ENCODE assay signal across 8 cellular contexts in the genomic region with DNA sequence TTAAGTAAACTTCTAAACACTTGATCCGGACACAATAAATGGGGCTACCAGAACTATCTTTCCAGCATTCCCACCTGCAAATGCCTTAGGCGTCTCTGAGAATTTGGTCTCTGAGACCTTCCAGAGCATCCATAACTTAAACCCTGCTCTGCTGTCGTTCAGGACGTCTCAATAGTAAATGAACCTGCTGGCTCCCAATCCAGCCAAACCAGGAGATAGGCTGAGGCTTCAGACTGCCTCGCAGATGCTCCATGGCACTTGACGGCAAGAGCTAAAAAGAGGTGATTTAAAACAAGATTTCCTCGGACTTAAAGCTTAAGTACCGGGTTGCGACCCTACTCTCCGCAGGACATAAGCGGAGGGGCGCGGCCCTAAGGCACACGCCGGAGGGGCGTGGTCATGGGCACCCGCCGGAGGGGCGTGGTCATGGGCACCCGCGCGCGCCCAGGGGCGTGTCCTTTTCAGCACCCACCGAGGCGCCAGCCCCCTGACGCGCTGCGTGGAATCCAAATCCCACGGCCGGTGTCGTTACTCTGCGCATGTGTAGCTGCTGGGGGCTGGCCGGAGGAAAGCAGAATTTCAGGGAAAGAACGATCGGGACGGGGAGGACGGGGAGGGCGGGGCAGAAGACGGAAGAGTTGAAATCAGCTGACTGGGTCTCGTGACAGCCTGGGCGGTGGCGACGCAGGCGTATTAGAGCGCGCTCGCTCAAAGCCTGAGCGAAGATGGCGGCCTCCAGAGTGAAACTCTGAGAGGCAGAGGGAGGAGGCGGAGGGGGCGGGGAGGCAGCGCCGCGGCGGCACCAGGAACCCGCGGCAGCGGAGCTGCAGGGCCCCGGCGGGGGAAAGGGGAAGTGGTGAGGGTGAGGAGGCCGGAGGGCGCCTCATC. TPM values are rescaled to one million over a fixed set of nuclear protein-coding genes. Genes with fewer than 3 reads are reported as not detected.
DNase-seq lines count a peak whose midpoint lies in the region; ATAC-seq and TF ChIP-seq lines count a peak whose summit lies in the region.

A gene with protein sequence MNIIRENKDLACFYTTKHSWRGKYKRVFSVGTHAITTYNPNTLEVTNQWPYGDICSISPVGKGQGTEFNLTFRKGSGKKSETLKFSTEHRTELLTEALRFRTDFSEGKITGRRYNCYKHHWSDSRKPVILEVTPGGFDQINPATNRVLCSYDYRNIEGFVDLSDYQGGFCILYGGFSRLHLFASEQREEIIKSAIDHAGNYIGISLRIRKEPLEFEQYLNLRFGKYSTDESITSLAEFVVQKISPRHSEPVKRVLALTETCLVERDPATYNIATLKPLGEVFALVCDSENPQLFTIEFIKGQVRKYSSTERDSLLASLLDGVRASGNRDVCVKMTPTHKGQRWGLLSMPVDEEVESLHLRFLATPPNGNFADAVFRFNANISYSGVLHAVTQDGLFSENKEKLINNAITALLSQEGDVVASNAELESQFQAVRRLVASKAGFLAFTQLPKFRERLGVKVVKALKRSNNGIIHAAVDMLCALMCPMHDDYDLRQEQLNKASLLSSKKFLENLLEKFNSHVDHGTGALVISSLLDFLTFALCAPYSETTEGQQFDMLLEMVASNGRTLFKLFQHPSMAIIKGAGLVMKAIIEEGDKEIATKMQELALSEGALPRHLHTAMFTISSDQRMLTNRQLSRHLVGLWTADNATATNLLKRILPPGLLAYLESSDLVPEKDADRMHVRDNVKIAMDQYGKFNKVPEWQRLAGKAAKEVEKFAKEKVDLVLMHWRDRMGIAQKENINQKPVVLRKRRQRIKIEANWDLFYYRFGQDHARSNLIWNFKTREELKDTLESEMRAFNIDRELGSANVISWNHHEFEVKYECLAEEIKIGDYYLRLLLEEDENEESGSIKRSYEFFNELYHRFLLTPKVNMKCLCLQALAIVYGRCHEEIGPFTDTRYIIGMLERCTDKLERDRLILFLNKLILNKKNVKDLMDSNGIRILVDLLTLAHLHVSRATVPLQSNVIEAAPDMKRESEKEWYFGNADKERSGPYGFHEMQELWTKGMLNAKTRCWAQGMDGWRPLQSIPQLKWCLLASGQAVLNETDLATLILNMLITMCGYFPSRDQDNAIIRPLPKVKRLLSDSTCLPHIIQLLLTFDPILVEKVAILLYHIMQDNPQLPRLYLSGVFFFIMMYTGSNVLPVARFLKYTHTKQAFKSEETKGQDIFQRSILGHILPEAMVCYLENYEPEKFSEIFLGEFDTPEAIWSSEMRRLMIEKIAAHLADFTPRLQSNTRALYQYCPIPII (N-terminal part only) (plus strand): TSS at position 696 of the 888 bp plus-strand sequence. CDS start 17,049 bp downstream, outside the sequence.

- no peaks in the 10 kb centered on the region for H3K27me3 ChIP-seq in naive thymus-derived CD4-positive, alpha-beta T cell (ENCODE audit: control insufficient read depth in 2 of 2, insufficient read depth in 2 of 2, low read length in 2 of 2)

- H3K27ac ChIP-seq in naive thymus-derived CD4-positive, alpha-beta T cell (ENCODE audit: low read depth, low read length) = peak within 1 kb of the TSS; percentile 82

- DNase-seq in EH (ENCODE audit: low read depth) (peak; percentile 96), GOT3 (lab: John Stamatoyannopoulos, UW) (peak; percentile 78), LHCN-M2 (ENCODE audit: low read depth) (peak; percentile 94), RPMI8226 (peak; percentile 96), fibroblast of mammary gland (ENCODE audit: low read depth) (peak; percentile 90)
- DNase-seq in activated T-helper 1 cell treated with anti-CD3 and anti-CD28 coated beads, Interleukin-2, amount 50 U/mL, for 16 hours (ENCODE audit: low read depth in 1 of 2, low spot score in 1 of 2) = peak; percentile 78 to 84
- DNase-seq in naive thymus-derived CD4-positive, alpha-beta T cell = peak; percentile 80 to 93 (median 92)

- peaks cover 7 to 11% of the 10 kb centered on the region in 2 donors for H3K4me1 ChIP-seq in naive thymus-derived CD4-positive, alpha-beta T cell (ENCODE audit: control insufficient read depth in 2 of 2, insufficient read depth in 2 of 2, low read length in 2 of 2)

- H3K9me3 Mint-ChIP-seq in naive thymus-derived CD4-positive, alpha-beta T cell = peaks cover 0 to 1% (median 0%) of the 10 kb centered on the region in 11 donors
- no peaks in the 10 kb centered on the region for H3K9me3 Mint-ChIP-seq in stimulated activated memory B cell treated with anti-CD40 and anti-IgM and Interleukin-4, amounts not matched to agents 10 μg/mL and 1 μg/mL and 100 μg/mL, for 72 hours

- peaks cover 3 to 14% (median 6%) of the 10 kb centered on the region in 5 donors for H3K36me3 Mint-ChIP-seq in naive thymus-derived CD4-positive, alpha-beta T cell
- peaks cover 6% of the 10 kb centered on the region for H3K36me3 Mint-ChIP-seq in stimulated activated memory B cell treated with anti-CD40 and anti-IgM and Interleukin-4, amounts not matched to agents 10 μg/mL and 1 μg/mL and 100 μg/mL, for 72 hours

- peaks cover 0 to 4% (median 0%) of the 10 kb centered on the region in 5 donors for H3K27me3 Mint-ChIP-seq in naive thymus-derived CD4-positive, alpha-beta T cell
- H3K27me3 Mint-ChIP-seq in stimulated activated memory B cell treated with anti-CD40 and anti-IgM and Interleukin-4, amounts not matched to agents 10 μg/mL and 1 μg/mL and 100 μg/mL, for 72 hours = no peaks in the 10 kb centered on the region

- peak within 1 kb of the TSS; percentile 97 to 100 (median 99) for H3K4me3 Mint-ChIP-seq in naive thymus-derived CD4-positive, alpha-beta T cell
- peak within 1 kb of the TSS; percentile 100 for H3K4me3 Mint-ChIP-seq in stimulated activated memory B cell treated with anti-CD40 and anti-IgM and Interleukin-4, amounts not matched to agents 10 μg/mL and 1 μg/mL and 100 μg/mL, for 72 hours

- H3K4me1 Mint-ChIP-seq in naive thymus-derived CD4-positive, alpha-beta T cell = peaks cover 12 to 40% (median 33%) of the 10 kb centered on the region in 7 donors
- peaks cover 27% of the 10 kb centered on the region for H3K4me1 Mint-ChIP-seq in stimulated activated memory B cell treated with anti-CD40 and anti-IgM and Interleukin-4, amounts not matched to agents 10 μg/mL and 1 μg/mL and 100 μg/mL, for 72 hours

- intact Hi-C loops in naive thymus-derived CD4-positive, alpha-beta T cell (cut with micrococcal nuclease) = loop anchor here (1.0 to 10.0 kb wide), 17 partner anchors 108 to 1670 kb away; a partner anchor contains a TSS

- ATAC-seq in naive thymus-derived CD4-positive, alpha-beta T cell = peak; percentile 97
- ATAC-seq in stimulated activated memory B cell treated with anti-CD40 and anti-IgM and Interleukin-4, amounts not matched to agents 10 μg/mL and 1 μg/mL and 100 μg/mL, for 72 hours = peak; percentile 97

- H3K9me3 ChIP-seq in naive thymus-derived CD4-positive, alpha-beta T cell (ENCODE audit: control insufficient read depth in 2 of 3, low read length in 3 of 3) = no peaks in the 10 kb centered on the region

- peak within 1 kb of the TSS; percentile 99 for H3K4me3 ChIP-seq in fibroblast of mammary gland (ENCODE audit: control insufficient read depth, low read depth, low read length)
- peak within 1 kb of the TSS; percentile 94 for H3K4me3 ChIP-seq in naive thymus-derived CD4-positive, alpha-beta T cell (ENCODE audit: low read length)

- POLR2A ChIA-PET in naive thymus-derived CD4-positive, alpha-beta T cell (lab: Charles Lee) = interaction anchor here (0.7 to 1.3 kb wide), 3 partner anchors 9 to 1156 kb away, joined by 3 to 4 read pairs (median 3); a partner anchor contains a TSS

- CTCF ChIA-PET in naive thymus-derived CD4-positive, alpha-beta T cell (lab: Charles Lee) = no interaction called here

- no peak for TF ChIP-seq CTCF in fibroblast of mammary gland (conservative IDR thresholded peaks at IDR 0.05; ENCODE audit: control insufficient read depth, insufficient read depth, low read depth, low read length)

- H3K27ac Mint-ChIP-seq in naive thymus-derived CD4-positive, alpha-beta T cell = peak within 1 kb of the TSS; percentile 93 to 99 (median 98)
- peak within 1 kb of the TSS; percentile 90 for H3K27ac Mint-ChIP-seq in stimulated activated memory B cell treated with anti-CD40 and anti-IgM and Interleukin-4, amounts not matched to agents 10 μg/mL and 1 μg/mL and 100 μg/mL, for 72 hours

- peaks cover 0 to 7% (median 0%) of the 10 kb centered on the region in 3 experiments for H3K36me3 ChIP-seq in naive thymus-derived CD4-positive, alpha-beta T cell (ENCODE audit: control insufficient read depth in 2 of 3, insufficient read depth in 3 of 3, low read length in 3 of 3)

RNA-seq across cellular contexts. Expression of the gene that starts here (rescaled TPM):
- total RNA-seq in LHCN-M2 (2014; rRNA removed) = 45.4 and 52.6 TPM in 2 replicates
- polyA plus RNA-seq in LHCN-M2 (2012) = 13.3 TPM
- 10 to 100 TPM; 23.6 to 41.5 (median 37.5) TPM for total RNA-seq in naive thymus-derived CD4-positive, alpha-beta T cell
- polyA plus RNA-seq in naive thymus-derived CD4-positive, alpha-beta T cell = 10 to 100 TPM; 10.3 to 10.8 TPM

Comparison
In these comparisons a context has a peak if more than half of its experiments do, and no peak if none do; other contexts are left out.
1. Peak in every context shown above with its lines: DNase-seq, ATAC-seq, H3K4me3 ChIP-seq and H3K27ac ChIP-seq.